6 cellular contexts compared by ENCODE assay signal in the genomic region with DNA sequence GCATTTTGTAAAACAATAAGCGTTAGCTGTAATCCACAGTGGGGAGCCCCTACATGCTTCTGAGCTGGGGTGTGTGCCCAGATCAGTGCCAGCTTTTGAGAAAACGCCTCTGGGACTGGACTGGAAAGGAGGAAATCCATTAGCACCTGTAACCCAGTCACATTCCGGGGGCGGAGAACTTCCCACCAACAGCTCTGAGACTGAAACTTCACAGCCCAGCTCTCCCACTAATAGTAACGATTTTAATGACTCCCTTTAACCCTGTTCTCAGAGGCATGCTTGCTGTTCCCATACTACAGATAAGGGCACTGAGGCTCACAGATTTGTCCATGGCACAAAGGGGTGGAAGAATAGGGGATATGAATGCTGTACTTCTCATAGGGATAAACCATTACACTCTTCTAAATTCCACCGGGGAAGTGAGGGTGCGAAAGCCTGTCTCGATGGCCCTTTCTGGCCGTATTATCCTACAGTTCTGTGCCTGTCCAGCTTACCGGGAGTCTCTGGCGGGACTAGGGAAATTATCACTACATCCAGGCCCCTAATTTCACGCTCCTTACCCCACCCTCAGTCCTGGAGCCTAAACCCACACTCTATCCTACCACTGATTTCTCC. TPM values are rescaled to one million over a fixed set of nuclear protein-coding genes. Genes with fewer than 3 reads are reported as not detected.
A peak's percentile ranks its signal among the peaks of the same experiment; 100 is the strongest.
DNase-seq lines count a peak whose midpoint lies in the region; ATAC-seq and TF ChIP-seq lines count a peak whose summit lies in the region.

No MANE protein-coding gene starts in this region.

- 8% methylated on average over 12 of the region's 12 CpGs for WGBS in mammary epithelial cell (ENCODE audit: low coverage, missing lambda C conversion rate)

- H3K36me3 ChIP-seq in KMS-11 (ENCODE audit: insufficient read depth) (no peaks in the 10 kb centered on the region), mammary epithelial cell (ENCODE audit: insufficient read depth, low read length) (no peaks in the 10 kb centered on the region), neural progenitor cell (no peaks in the 10 kb centered on the region)

- peak overlapping the region; percentile 94 for H3K27ac Mint-ChIP-seq in neural progenitor cell

- H4K20me1 ChIP-seq in KMS-11 (ENCODE audit: insufficient read depth) (no peaks in the 10 kb centered on the region), mammary epithelial cell (ENCODE audit: insufficient read depth, low read length) (no peaks in the 10 kb centered on the region), neural progenitor cell (ENCODE audit: low read depth) (peaks cover 37% of the 10 kb centered on the region)

- H2AFZ ChIP-seq in KMS-11 (ENCODE audit: low read depth), result no peak overlapping the region
- H2AFZ ChIP-seq in mammary epithelial cell (ENCODE audit: low read depth, low read length), result peak overlapping the region; percentile 70
- H2AFZ ChIP-seq in neural progenitor cell (replicated peaks), result peak overlapping the region; percentile 2

- H3K9ac ChIP-seq in KMS-11 (peak overlapping the region; percentile 56; the same call in 1 of the 2 replicates), mammary epithelial cell (ENCODE audit: insufficient read depth, low read length) (peak overlapping the region; percentile 88), neural progenitor cell (peak overlapping the region; percentile 66)

- H3K4me2 ChIP-seq in KMS-11 (peak overlapping the region; percentile 97), mammary epithelial cell (ENCODE audit: insufficient read depth, low read depth, low read length) (peak overlapping the region; percentile 68), neural progenitor cell (peak overlapping the region; percentile 98)

- no peak for TF ChIP-seq CTCF in KMS-11 (conservative IDR thresholded peaks at IDR 0.05; ENCODE audit: low read depth, low read length)
- TF ChIP-seq CTCF in mammary epithelial cell (conservative IDR thresholded peaks at IDR 0.05 in 1 of 2, IDR thresholded peaks at IDR 0.05 in 1 of 2; ENCODE audit: extremely low read depth in 1 of 2, insufficient read depth in 1 of 2, low read depth in 1 of 2, low read length in 2 of 2), result no peak
- no peak for TF ChIP-seq CTCF in neural progenitor cell (IDR thresholded peaks at IDR 0.05)

- DNase-seq in mammary epithelial cell, result peak; percentile 55
- DNase-seq in neural progenitor cell (ENCODE audit: low spot score), result no peak
- DNase-seq in DMS79 treated with DMSO at 0.1 percent for 48 hours (lab: John Stamatoyannopoulos, UW), result no peak
- no peak for DNase-seq in NCI-H1436 treated with DMSO at 0.1 percent for 48 hours (lab: John Stamatoyannopoulos, UW)

- CTCF ChIA-PET in mammary epithelial cell (lab: Charles Lee; ENCODE audit: low non-redundant PET), result interaction anchor here (0.6 kb wide), 1 partner anchor 23 kb away, joined by 9 read pairs; no protein-coding TSS in a partner anchor

- H3K36me3 Mint-ChIP-seq in neural progenitor cell, result no peaks in the 10 kb centered on the region

- ATAC-seq in HG03097 (IDR thresholded peaks at IDR 0.05; ENCODE audit: low FRiP score, unreplicated experiment), result no peak

- H3K9me3 ChIP-seq in mammary epithelial cell (replicated peaks; ENCODE audit: insufficient read depth, low read length) (no peaks in the 10 kb centered on the region), neural progenitor cell (ENCODE audit: low read depth) (no peaks in the 10 kb centered on the region)

- H3K27ac ChIP-seq in KMS-11 (peak overlapping the region; percentile 5; the same call in 1 of the 2 replicates), mammary epithelial cell (ENCODE audit: insufficient read depth, low read depth, low read length) (peak overlapping the region; percentile 64), neural progenitor cell (no peak overlapping the region)

- peaks cover 17% of the 10 kb centered on the region for H3K4me1 Mint-ChIP-seq in neural progenitor cell

- H3F3A ChIP-seq in neural progenitor cell (ENCODE audit: low read depth), result peaks cover 9% of the 10 kb centered on the region

- in situ Hi-C loops in mammary epithelial cell (cut with MboI; ENCODE audit: low sequenced_read_pairs in 2 of 2), result no loop called here

- H3K27me3 ChIP-seq in KMS-11 (ENCODE audit: insufficient read depth, low read depth), result no peaks in the 10 kb centered on the region
- H3K27me3 ChIP-seq in mammary epithelial cell (ENCODE audit: insufficient read depth, low read length), result no peaks in the 10 kb centered on the region
- no peaks in the 10 kb centered on the region for H3K27me3 ChIP-seq in neural progenitor cell

- dilution Hi-C loops in mammary epithelial cell (cut with HindIII; ENCODE audit: low sequenced_read_pairs), result loop anchor here (5.0 kb wide), 3 partner anchors 38 to 107 kb away; a partner anchor contains a TSS

- no peak overlapping the region for H3K4me3 ChIP-seq in KMS-11 (IDR thresholded peaks at IDR 0.05; ENCODE audit: insufficient read depth, low read depth, low read length)
- peak overlapping the region; percentile 72 to 86 (median 79) for H3K4me3 ChIP-seq in mammary epithelial cell (replicated peaks in 1 of 3; ENCODE audit: insufficient read depth in 1 of 3, low read depth in 2 of 3, low read length in 3 of 3)
- peak overlapping the region; percentile 88 for H3K4me3 ChIP-seq in neural progenitor cell

- H3K27me3 Mint-ChIP-seq in neural progenitor cell (ENCODE audit: insufficient read depth, low read depth), result peaks cover 9% of the 10 kb centered on the region

- no peaks in the 10 kb centered on the region for H3K9me3 Mint-ChIP-seq in neural progenitor cell

- peaks cover 56% of the 10 kb centered on the region for H3K79me2 ChIP-seq in KMS-11 (ENCODE audit: insufficient read depth, low read depth)
- H3K79me2 ChIP-seq in mammary epithelial cell (ENCODE audit: insufficient read depth, low read length), result peaks cover 58% of the 10 kb centered on the region
- peaks cover 55% of the 10 kb centered on the region for H3K79me2 ChIP-seq in neural progenitor cell (ENCODE audit: low read depth)

- intact Hi-C loops in mammary epithelial cell (cut with micrococcal nuclease), result loop anchor here (1.0 to 2.0 kb wide), 3 partner anchors 8 to 39 kb away; a partner anchor contains a TSS

- TSS peak; percentile 18 for BruUV-seq in mammary epithelial cell (replicated peaks; lab: Mats Ljungman, UMichigan)

- H3K4me3 Mint-ChIP-seq in neural progenitor cell, result peak overlapping the region; percentile 99

- H3K4me1 ChIP-seq in KMS-11 (ENCODE audit: low read depth, poor library complexity, severe bottlenecking) (peaks cover 28% of the 10 kb centered on the region), mammary epithelial cell (ENCODE audit: insufficient read depth, low read length) (peaks cover 4% of the 10 kb centered on the region), neural progenitor cell (peaks cover 7% of the 10 kb centered on the region)

RNA-seq across cellular contexts. Expression of a gene that starts 0.8 kb away (rescaled TPM):
- 10 to 100 TPM in 1 of 2 donors, 1 to 10 TPM in 1; 9.5 to 19.5 TPM for total RNA-seq in mammary epithelial cell
- polyA plus RNA-seq in mammary epithelial cell, result 3.6 TPM
- 3.5 TPM for polyA minus RNA-seq in mammary epithelial cell
- 7.5 and 21.3 TPM in 2 replicates for total RNA-seq in neural progenitor cell (ENCODE audit: low replicate concordance)

RNA-seq across cellular contexts. Expression of a gene that starts 3.4 kb away (rescaled TPM):
- total RNA-seq in mammary epithelial cell, result not detected
- 0.01 TPM for polyA plus RNA-seq in mammary epithelial cell
- polyA minus RNA-seq in mammary epithelial cell, result not detected
- total RNA-seq in neural progenitor cell (ENCODE audit: low replicate concordance), result 0.06 TPM in 1 of 2 replicates, not detected in the other

RNA-seq across cellular contexts. Expression of a gene that starts 37.4 kb away (rescaled TPM):
- total RNA-seq in mammary epithelial cell (10 to 100 TPM; 22.5 to 22.6 TPM), neural progenitor cell (ENCODE audit: low replicate concordance) (4.5 and 15.7 TPM in 2 replicates)
- 12.1 TPM for polyA plus RNA-seq in mammary epithelial cell
- 25.5 TPM for polyA minus RNA-seq in mammary epithelial cell

RNA-seq across cellular contexts. Expression of a gene that starts 38.1 kb away (rescaled TPM):
- total RNA-seq in mammary epithelial cell (100 to 1,000 TPM; 136 to 412 TPM), neural progenitor cell (ENCODE audit: low replicate concordance) (330 and 405 TPM in 2 replicates)
- 618 TPM for polyA plus RNA-seq in mammary epithelial cell
- polyA minus RNA-seq in mammary epithelial cell, result 223 TPM

RNA-seq across cellular contexts. Expression of a gene that starts 39.2 kb away (rescaled TPM):
- total RNA-seq in mammary epithelial cell (1 to 10 TPM; 4.2 to 9.6 TPM), neural progenitor cell (ENCODE audit: low replicate concordance) (8.1 and 50.8 TPM in 2 replicates)
- polyA plus RNA-seq in mammary epithelial cell, result 4.7 TPM
- polyA minus RNA-seq in mammary epithelial cell, result 7.1 TPM
